ENCODE assay signal across 8 cellular contexts in genomic region chr21:29078884-29079765, GRCh38. TPM values are rescaled to one million over a fixed set of nuclear protein-coding genes. Genes with fewer than 3 reads are reported as not detected.
DNase-seq lines count a peak whose midpoint lies in the region; ATAC-seq, FAIRE-seq and TF ChIP-seq lines count a peak whose summit lies in the region.

No MANE protein-coding gene starts in this region.

- H3K4me2 ChIP-seq in SK-N-SH (no peak overlapping the region), endothelial cell of umbilical vein (ENCODE audit: insufficient read depth, low read length) (no peak overlapping the region), H9 (ENCODE audit: insufficient read depth, insufficient read length, low read length) (no peak overlapping the region)

- H3K36me3 ChIP-seq in SK-N-SH (replicated peaks in 1 of 2; ENCODE audit: control insufficient read depth in 1 of 2, insufficient read depth in 2 of 2, low read length in 1 of 2) (no peaks in the 10 kb centered on the region), endothelial cell of umbilical vein (ENCODE audit: control insufficient read depth in 2 of 2, extremely low read depth in 1 of 2, insufficient read depth in 2 of 2, low read length in 2 of 2) (no peaks in the 10 kb centered on the region)

- H2BK20ac ChIP-seq in H9 (ENCODE audit: low read depth, low read length, poor library complexity, severe bottlenecking), result no peak overlapping the region

- DNase-seq in SK-N-SH (no peak), SKM-1 (lab: John Stamatoyannopoulos, UW; ENCODE audit: unreplicated experiment) (peak; percentile 65), endothelial cell of umbilical vein (ENCODE audit: low read depth, low spot score) (no peak), ACHN (no peak), hepatic stellate cell (ENCODE audit: low spot score) (no peak), H9 (no peak)

- H3F3A ChIP-seq in SK-N-SH (replicated peaks; ENCODE audit: insufficient read depth), result peaks cover 8% of the 10 kb centered on the region

- no peak overlapping the region for H2BK12ac ChIP-seq in H9 (ENCODE audit: insufficient read length, low read depth, low read length)

- no peaks in the 10 kb centered on the region for H3K79me1 ChIP-seq in H9 (ENCODE audit: insufficient read depth, low read depth, low read length, poor library complexity, severe bottlenecking)

- dilution Hi-C loops in endothelial cell of umbilical vein (cut with MboI; ENCODE audit: extremely low pct_ligation_motif_present, low sequenced_read_pairs), result no loop called here

- H3K27me3 ChIP-seq in SK-N-SH (ENCODE audit: insufficient read depth) (no peaks in the 10 kb centered on the region), endothelial cell of umbilical vein (ENCODE audit: control insufficient read depth in 2 of 2, insufficient read depth in 2 of 2, low read length in 2 of 2) (no peaks in the 10 kb centered on the region), H9 (ENCODE audit: insufficient read depth, low read length) (no peaks in the 10 kb centered on the region)

- H3K23me2 ChIP-seq in H9 (ENCODE audit: insufficient read length, low read depth, low read length, poor library complexity, severe bottlenecking), result no peaks in the 10 kb centered on the region

- intact Hi-C loops in endothelial cell of umbilical vein (cut with micrococcal nuclease), result no loop called here

- H4K8ac ChIP-seq in H9 (replicated peaks; ENCODE audit: insufficient read length, low read depth, low read length), result no peak overlapping the region

- H3K23ac ChIP-seq in H9 (ENCODE audit: insufficient read length, low read depth, low read length), result no peak overlapping the region

- in situ Hi-C loops in ACHN (cut with HindIII; ENCODE audit: low pct_ligation_motif_present, low pct_unique_long_range_greater_than_20kb, low sequenced_read_pairs), result loop anchor here (25.0 kb wide), 1 partner anchor 283 kb away; no protein-coding TSS in a partner anchor

- H3K9ac ChIP-seq in SK-N-SH (no peak overlapping the region), endothelial cell of umbilical vein (replicated peaks; ENCODE audit: extremely low read depth, insufficient read depth, low read length) (no peak overlapping the region), H9 (ENCODE audit: extremely low read depth, insufficient read length, low read length) (no peak overlapping the region)

- WGBS in SK-N-SH (ENCODE audit: low lambda C conversion rate), result 59% methylated on average over 8 of the region's 8 CpGs
- no CpG with 5 or more reads among the region's 8 CpGs for WGBS in H9 (ENCODE audit: extremely low coverage, insufficient read length, low lambda C conversion rate)

- peak; percentile 67 for FAIRE-seq in endothelial cell of umbilical vein (lab: Jason Lieb, UNC)

- no peak overlapping the region for H3K4me3 Mint-ChIP-seq in H9

- H3K9me1 ChIP-seq in endothelial cell of umbilical vein (replicated peaks; ENCODE audit: control insufficient read depth, extremely low read depth, insufficient read depth, low read length), result no peaks in the 10 kb centered on the region

- H3K79me2 ChIP-seq in SK-N-SH (ENCODE audit: insufficient read depth) (no peaks in the 10 kb centered on the region), endothelial cell of umbilical vein (ENCODE audit: control insufficient read depth, insufficient read depth, low read length) (no peaks in the 10 kb centered on the region), H9 (ENCODE audit: insufficient read depth, low read length) (no peaks in the 10 kb centered on the region)

- TF ChIP-seq POLR2A in endothelial cell of umbilical vein (IDR thresholded peaks at IDR 0.05; ENCODE audit: low read depth, low read length), result no peak

- H4K20me1 ChIP-seq in SK-N-SH (ENCODE audit: insufficient read depth) (no peaks in the 10 kb centered on the region), endothelial cell of umbilical vein (replicated peaks; ENCODE audit: control insufficient read depth, extremely low read depth, insufficient read depth, low read length) (no peaks in the 10 kb centered on the region), H9 (ENCODE audit: control insufficient read depth, insufficient read depth, insufficient read length) (no peaks in the 10 kb centered on the region)

- H3K56ac ChIP-seq in H9 (ENCODE audit: insufficient read length, low read depth, low read length), result no peak overlapping the region

- H2BK15ac ChIP-seq in H9 (ENCODE audit: low read depth, low read length), result no peak overlapping the region

- TF ChIP-seq EP300 in SK-N-SH (IDR thresholded peaks at IDR 0.05; ENCODE audit: borderline replicate concordance in 1 of 2, low read depth in 1 of 2, low read length in 1 of 2), result no peak

- H3K27ac Mint-ChIP-seq in H9, result no peak overlapping the region; a peak in 1 of 7 replicates

- POLR2A ChIA-PET in SK-N-SH (lab: Yijun Ruan, JAX), result no interaction called here
- POLR2A ChIA-PET in endothelial cell of umbilical vein (lab: Charles Lee), result no interaction called here

- no peak overlapping the region for H4K91ac ChIP-seq in H9 (ENCODE audit: insufficient read length, low read depth, low read length)

- H2BK120ac ChIP-seq in H9 (ENCODE audit: low read depth, low read length, poor library complexity, severe bottlenecking), result no peak overlapping the region

- no peak for TF ChIP-seq RAD21 in SK-N-SH (IDR thresholded peaks at IDR 0.05; ENCODE audit: low read length)

- TF ChIP-seq CTCF in SK-N-SH (IDR thresholded peaks at IDR 0.05) (no peak), endothelial cell of umbilical vein (IDR thresholded peaks at IDR 0.05; ENCODE audit: extremely low read depth in 1 of 2, insufficient read depth in 1 of 2, low read depth in 1 of 2, low read length in 2 of 2) (no peak), H9 (conservative IDR thresholded peaks at IDR 0.05) (no peak)

- H3T11ph ChIP-seq in H9 (ENCODE audit: low read length), result no peak overlapping the region

- H3K4me1 Mint-ChIP-seq in H9, result 0 out of 4 replicates have a peak, but pooled peaks cover 0 to 3% of the 10 kb centered on the region in 2 experiments

- no peaks in the 10 kb centered on the region; a peak in 1 of 7 replicates for H3K36me3 Mint-ChIP-seq in H9 (ENCODE audit: insufficient read depth in 1 of 3, low read depth in 3 of 3)

- ATAC-seq in SK-N-SH treated with all-trans-retinoic acid at 6 μM for 48 hours (no peak), HG03095 (IDR thresholded peaks at IDR 0.05; ENCODE audit: unreplicated experiment) (peak; percentile 34)

- H3K4me1 ChIP-seq in SK-N-SH (ENCODE audit: control insufficient read depth in 1 of 2, insufficient read depth in 2 of 2, low read depth in 1 of 2, low read length in 1 of 2) (peaks cover 0 to under 1% of the 10 kb centered on the region in 2 experiments; a peak in 2 of 4 replicates), endothelial cell of umbilical vein (ENCODE audit: control insufficient read depth, extremely low read depth, insufficient read depth, low read length) (peaks cover 18% of the 10 kb centered on the region), H9 (ENCODE audit: insufficient read depth, low read length) (no peaks in the 10 kb centered on the region)

- no peaks in the 10 kb centered on the region for H3K9me2 ChIP-seq in SK-N-SH

- H2AK5ac ChIP-seq in H9 (ENCODE audit: insufficient read length, low read length), result no peak overlapping the region

- peaks cover 4% of the 10 kb centered on the region for H3K27me3 Mint-ChIP-seq in H9 (ENCODE audit: low read depth)

- H3K14ac ChIP-seq in H9 (ENCODE audit: insufficient read depth, low read length), result no peak overlapping the region

- no TSS peak for BruUV-seq in endothelial cell of umbilical vein (replicated peaks; lab: Mats Ljungman, UMichigan)

- H2BK5ac ChIP-seq in H9 (ENCODE audit: insufficient read length, low read length), result no peak overlapping the region

- H3K9me3 ChIP-seq in SK-N-SH (no peaks in the 10 kb centered on the region), endothelial cell of umbilical vein (replicated peaks; ENCODE audit: control insufficient read depth, insufficient read depth, low read length) (no peaks in the 10 kb centered on the region), H9 (ENCODE audit: control insufficient read depth, low read depth, low read length) (no peaks in the 10 kb centered on the region)

- no peak overlapping the region for H3K18ac ChIP-seq in H9 (ENCODE audit: insufficient read length, low read depth, low read length)

- H3K4ac ChIP-seq in H9 (ENCODE audit: low read depth, low read length), result no peak overlapping the region

- peak overlapping the region; percentile 16 for H2AFZ ChIP-seq in SK-N-SH (ENCODE audit: low read depth)
- H2AFZ ChIP-seq in endothelial cell of umbilical vein (ENCODE audit: low read depth, low read length), result no peak overlapping the region
- H2AFZ ChIP-seq in H9 (ENCODE audit: low read length), result no peak overlapping the region

- no peak overlapping the region for H4K5ac ChIP-seq in H9 (ENCODE audit: insufficient read length, low read depth, low read length)

- H3K27ac ChIP-seq in SK-N-SH (ENCODE audit: low read depth in 2 of 2, low read length in 1 of 2), result no peak overlapping the region
- H3K27ac ChIP-seq in endothelial cell of umbilical vein (ENCODE audit: insufficient read depth, low read depth, low read length), result no peak overlapping the region
- H3K27ac ChIP-seq in H9 (ENCODE audit: insufficient read length, low read depth, low read length), result no peak overlapping the region

- H3K9me3 Mint-ChIP-seq in H9, result no peaks in the 10 kb centered on the region; a peak in 1 of 5 replicates

- CTCF ChIA-PET in SK-N-SH (lab: Yijun Ruan, JAX) (no interaction called here), endothelial cell of umbilical vein (lab: Charles Lee) (interaction anchor here (1.5 kb wide), 1 partner anchor 269 kb away, joined by 3 read pairs; no protein-coding TSS in a partner anchor)

- H3K4me3 ChIP-seq in SK-N-SH (ENCODE audit: low read depth in 2 of 2, low read length in 1 of 2) (no peak overlapping the region), endothelial cell of umbilical vein (replicated peaks in 1 of 3; ENCODE audit: insufficient read depth in 1 of 3, low read depth in 1 of 3, low read length in 3 of 3) (no peak overlapping the region)

RNA-seq across cellular contexts. Expression of gene CCT8, which starts 5.7 kb away (rescaled TPM):
- 102 and 105 TPM in 2 replicates for polyA plus RNA-seq in SK-N-SH (2012; rRNA removed)
- polyA plus RNA-seq in SK-N-SH (2012; cell fraction: cytosol; rRNA removed), result 150 and 189 TPM in 2 replicates
- 45.9 and 84.7 TPM in 2 replicates for polyA plus RNA-seq in SK-N-SH (2012; cell fraction: nucleus; rRNA removed)
- total RNA-seq in endothelial cell of umbilical vein, result 212 and 213 TPM in 2 replicates
- 65.1 and 102 TPM in 2 replicates for polyA plus RNA-seq in endothelial cell of umbilical vein
- polyA plus RNA-seq in endothelial cell of umbilical vein (2011; cell fraction: cytosol; rRNA removed), result 146 and 166 TPM in 2 replicates
- 109 and 142 TPM in 2 replicates for polyA plus RNA-seq in endothelial cell of umbilical vein (2011; cell fraction: nucleus; rRNA removed)
- 279 and 365 TPM in 2 replicates for polyA plus RNA-seq in endothelial cell of umbilical vein (2012)
- 76.1 and 89.5 TPM in 2 replicates for polyA minus RNA-seq in endothelial cell of umbilical vein
- 145 TPM for polyA minus RNA-seq in endothelial cell of umbilical vein (2011; cell fraction: cytosol; rRNA and poly(A)+ RNA removed)
- polyA minus RNA-seq in endothelial cell of umbilical vein (2011; cell fraction: nucleus; rRNA and poly(A)+ RNA removed), result 52.2 and 62.6 TPM in 2 replicates
- total RNA-seq in H9 (2021), result 347 and 356 TPM in 2 replicates

RNA-seq across cellular contexts. Expression of gene MAP3K7CL, which starts 51.3 kb away (rescaled TPM):
- polyA plus RNA-seq in SK-N-SH (2012; rRNA removed) (2.3 and 5.2 TPM in 2 replicates), endothelial cell of umbilical vein (4.5 and 6.1 TPM in 2 replicates)
- polyA plus RNA-seq in SK-N-SH (2012; cell fraction: cytosol; rRNA removed), result 4.1 and 5.1 TPM in 2 replicates
- polyA plus RNA-seq in SK-N-SH (2012; cell fraction: nucleus; rRNA removed), result 1.3 and 2.0 TPM in 2 replicates
- total RNA-seq in endothelial cell of umbilical vein (8.1 and 10.9 TPM in 2 replicates), H9 (2021) (not detected in 2 replicates)
- 7.1 and 7.2 TPM in 2 replicates for polyA plus RNA-seq in endothelial cell of umbilical vein (2011; cell fraction: cytosol; rRNA removed)
- polyA plus RNA-seq in endothelial cell of umbilical vein (2011; cell fraction: nucleus; rRNA removed), result 12.4 and 15.8 TPM in 2 replicates
- 4.9 and 8.3 TPM in 2 replicates for polyA plus RNA-seq in endothelial cell of umbilical vein (2012)
- 9.3 and 14.8 TPM in 2 replicates for polyA minus RNA-seq in endothelial cell of umbilical vein
- 1.1 TPM for polyA minus RNA-seq in endothelial cell of umbilical vein (2011; cell fraction: cytosol; rRNA and poly(A)+ RNA removed)
- polyA minus RNA-seq in endothelial cell of umbilical vein (2011; cell fraction: nucleus; rRNA and poly(A)+ RNA removed), result 12.3 and 13.5 TPM in 2 replicates

RNA-seq across cellular contexts. Expression of gene USP16, which starts 54.7 kb away (rescaled TPM):
- polyA plus RNA-seq in SK-N-SH (2012; rRNA removed) (9.2 and 12.2 TPM in 2 replicates), endothelial cell of umbilical vein (4.0 and 5.9 TPM in 2 replicates)
- 13.5 and 19.1 TPM in 2 replicates for polyA plus RNA-seq in SK-N-SH (2012; cell fraction: cytosol; rRNA removed)
- polyA plus RNA-seq in SK-N-SH (2012; cell fraction: nucleus; rRNA removed), result 9.9 and 20.7 TPM in 2 replicates
- total RNA-seq in endothelial cell of umbilical vein (29.3 and 31.3 TPM in 2 replicates), H9 (2021) (30.6 and 31.7 TPM in 2 replicates)
- polyA plus RNA-seq in endothelial cell of umbilical vein (2011; cell fraction: cytosol; rRNA removed), result 12.8 TPM in 2 replicates
- polyA plus RNA-seq in endothelial cell of umbilical vein (2011; cell fraction: nucleus; rRNA removed), result 27.1 and 38.2 TPM in 2 replicates
- 22.7 and 31.6 TPM in 2 replicates for polyA plus RNA-seq in endothelial cell of umbilical vein (2012)
- 10.8 and 11.6 TPM in 2 replicates for polyA minus RNA-seq in endothelial cell of umbilical vein
- 11.1 TPM for polyA minus RNA-seq in endothelial cell of umbilical vein (2011; cell fraction: cytosol; rRNA and poly(A)+ RNA removed)
- polyA minus RNA-seq in endothelial cell of umbilical vein (2011; cell fraction: nucleus; rRNA and poly(A)+ RNA removed), result 14.8 and 20.9 TPM in 2 replicates

RNA-seq across cellular contexts. Expression of gene RWDD2B, which starts 60.0 kb away (rescaled TPM):
- polyA plus RNA-seq in SK-N-SH (2012; rRNA removed) (20.8 and 27.7 TPM in 2 replicates), endothelial cell of umbilical vein (8.7 and 10.5 TPM in 2 replicates)
- 30.6 and 38.6 TPM in 2 replicates for polyA plus RNA-seq in SK-N-SH (2012; cell fraction: cytosol; rRNA removed)
- polyA plus RNA-seq in SK-N-SH (2012; cell fraction: nucleus; rRNA removed), result 6.0 and 13.5 TPM in 2 replicates
- total RNA-seq in endothelial cell of umbilical vein (15.8 and 16.4 TPM in 2 replicates), H9 (2021) (5.1 and 5.3 TPM in 2 replicates)
- 14.2 and 16.3 TPM in 2 replicates for polyA plus RNA-seq in endothelial cell of umbilical vein (2011; cell fraction: cytosol; rRNA removed)
- 6.8 and 8.1 TPM in 2 replicates for polyA plus RNA-seq in endothelial cell of umbilical vein (2011; cell fraction: nucleus; rRNA removed)
- polyA plus RNA-seq in endothelial cell of umbilical vein (2012), result 18.6 and 21.2 TPM in 2 replicates
- polyA minus RNA-seq in endothelial cell of umbilical vein, result 8.5 and 9.1 TPM in 2 replicates
- 15.8 TPM for polyA minus RNA-seq in endothelial cell of umbilical vein (2011; cell fraction: cytosol; rRNA and poly(A)+ RNA removed)
- polyA minus RNA-seq in endothelial cell of umbilical vein (2011; cell fraction: nucleus; rRNA and poly(A)+ RNA removed), result 1.9 and 4.3 TPM in 2 replicates
